12 cellular contexts compared by ENCODE assay signal in the genomic region with DNA sequence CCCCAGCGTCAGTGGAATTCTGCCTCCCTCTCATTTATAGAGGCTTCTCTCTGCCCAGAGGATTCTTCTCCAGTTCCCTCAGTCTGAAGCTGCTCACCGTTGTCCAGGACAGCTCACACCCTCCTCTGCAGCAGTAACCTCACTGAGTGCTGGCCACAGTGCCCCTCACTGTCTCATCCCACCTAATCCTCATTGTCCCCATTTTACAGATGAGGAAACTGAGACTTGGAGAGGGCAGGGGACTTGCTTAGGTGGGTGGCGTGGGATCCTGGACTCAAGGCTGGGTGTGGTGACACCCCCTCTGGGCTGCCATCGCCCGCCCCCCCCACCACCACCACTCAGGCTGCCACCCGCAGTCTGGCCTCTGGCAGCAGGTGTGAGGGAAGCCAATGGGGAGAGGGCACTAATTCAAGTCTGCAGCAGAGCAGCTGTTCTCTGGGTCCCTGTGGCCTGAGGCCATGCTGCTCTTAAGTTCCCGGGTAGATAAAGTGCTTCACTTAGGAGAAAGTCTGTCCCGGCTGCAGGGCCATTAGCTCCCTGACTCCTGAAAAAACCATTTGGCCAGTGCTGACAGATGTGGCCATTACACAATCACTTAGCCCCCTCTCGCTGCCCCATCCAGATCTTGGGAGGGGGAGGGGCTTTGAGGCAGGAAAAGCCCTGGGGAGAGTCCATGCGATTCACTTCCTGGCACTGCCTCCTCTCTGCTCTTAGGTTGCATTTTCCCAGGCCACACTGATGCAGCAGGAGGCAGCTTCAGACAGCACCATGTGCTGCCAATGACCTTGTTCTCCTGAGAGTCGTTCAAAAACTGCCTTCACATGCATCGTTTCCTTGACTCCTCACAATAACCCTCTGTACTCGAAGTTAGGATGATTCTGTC. TPM values are rescaled to one million over a fixed set of nuclear protein-coding genes. Genes with fewer than 3 reads are reported as not detected.
DNase-seq lines count a peak whose midpoint lies in the region; ATAC-seq, FAIRE-seq and TF ChIP-seq lines count a peak whose summit lies in the region.
"Had no signal": no experiment of that assay in that cellular context is flagged by ENCODE, and none has a peak within 500 bp of the region (broad histone marks: within the 10 kb centered on the region; RNA-seq: fewer than 3 reads in every experiment).

No MANE protein-coding gene starts in this region.

- no peak overlapping the region for H2AFZ ChIP-seq in HepG2 (ENCODE audit: low read length)
- H2AFZ ChIP-seq: PC-9 had no signal

- ATAC-seq in HepG2 (peak; percentile 26; the same call in 2 of the 3 replicates), HG02981 (IDR thresholded peaks at IDR 0.05; ENCODE audit: unreplicated experiment) (no peak)
- ATAC-seq in naive thymus-derived CD8-positive, alpha-beta T cell: no peak

- TF ChIP-seq CTCF in choroid plexus epithelial cell (conservative IDR thresholded peaks at IDR 0.05; ENCODE audit: low read depth, low read length): no peak
- TF ChIP-seq CTCF in HepG2 (CRISPR knock-in tag; IDR thresholded peaks at IDR 0.05): no peak

- H3K9me3 Mint-ChIP-seq in activated CD4-positive, alpha-beta memory T cell treated with anti-CD3 and anti-CD28 coated beads for 36 hours: no peaks in the 10 kb centered on the region
- H3K9me3 Mint-ChIP-seq in naive thymus-derived CD8-positive, alpha-beta T cell: peaks cover 0 to 5% (median 0%) of the 10 kb centered on the region in 9 donors
- H3K9me3 Mint-ChIP-seq: activated CD4-positive, alpha-beta T cell treated with anti-CD3 and anti-CD28 coated beads, Interleukin-2, amount 10 ng/mL, durations not matched to agents 24 days and 14 days had no signal

- POLR2A ChIA-PET in HepG2 (lab: Yijun Ruan, JAX): no interaction called here
- POLR2A ChIA-PET in activated CD4-positive, alpha-beta memory T cell treated with anti-CD3 and anti-CD28 coated beads for 36 hours (lab: Charles Lee): no interaction called here
- POLR2A ChIA-PET in naive thymus-derived CD8-positive, alpha-beta T cell (lab: Charles Lee): no interaction called here

- H3K27ac Mint-ChIP-seq in activated CD4-positive, alpha-beta memory T cell treated with anti-CD3 and anti-CD28 coated beads for 36 hours: no peak overlapping the region
- H3K27ac Mint-ChIP-seq in naive thymus-derived CD8-positive, alpha-beta T cell: no peak overlapping the region
- H3K27ac Mint-ChIP-seq: activated CD4-positive, alpha-beta T cell treated with anti-CD3 and anti-CD28 coated beads, Interleukin-2, amount 10 ng/mL, durations not matched to agents 24 days and 14 days; brain had no signal

- H4K20me1 ChIP-seq in BLaER1 treated with 17β-estradiol and CSF1 and Interleukin-3, amounts not matched to agents 10 nM and 100 nM: no peaks in the 10 kb centered on the region
- H4K20me1 ChIP-seq in HepG2 (ENCODE audit: insufficient read depth, low read length): no peaks in the 10 kb centered on the region

- H3K36me3 Mint-ChIP-seq in activated CD4-positive, alpha-beta memory T cell treated with anti-CD3 and anti-CD28 coated beads for 36 hours: no peaks in the 10 kb centered on the region
- no peaks in the 10 kb centered on the region for H3K36me3 Mint-ChIP-seq in naive thymus-derived CD8-positive, alpha-beta T cell
- H3K36me3 Mint-ChIP-seq: brain had no signal

- no TSS peak for BruUV-seq in HepG2 (replicated peaks; lab: Mats Ljungman, UMichigan)

- H3K4me2 ChIP-seq in BLaER1 treated with 17β-estradiol and CSF1 and Interleukin-3, amounts not matched to agents 10 nM and 100 nM: peak overlapping the region; percentile 61 to 86 (median 71)
- H3K4me2 ChIP-seq in HepG2 (ENCODE audit: low read depth, low read length): 0 out of 2 replicates have a peak overlapping the region, but pooled peaks have one; percentile 4
- H3K4me2 ChIP-seq: PC-9 had no signal

- CTCF ChIA-PET in HepG2 (lab: Yijun Ruan, JAX; ENCODE audit: low intra/inter-chr PET ratio, low total read pairs): no interaction called here
- CTCF ChIA-PET in activated CD4-positive, alpha-beta memory T cell treated with anti-CD3 and anti-CD28 coated beads for 36 hours (lab: Charles Lee): no interaction called here

- H3K36me3 ChIP-seq in BLaER1 treated with 17β-estradiol and CSF1 and Interleukin-3, amounts not matched to agents 10 nM and 100 nM: no peaks in the 10 kb centered on the region
- no peaks in the 10 kb centered on the region for H3K36me3 ChIP-seq in HepG2 (replicated peaks in 1 of 2; ENCODE audit: control insufficient read depth in 1 of 2, insufficient read depth in 2 of 2, low read length in 2 of 2)

- no peaks in the 10 kb centered on the region for H3K27me3 ChIP-seq in BLaER1 treated with 17β-estradiol and CSF1 and Interleukin-3, amounts not matched to agents 10 nM and 100 nM
- H3K27me3 ChIP-seq in HepG2 (ENCODE audit: control insufficient read depth in 1 of 2, insufficient read depth in 2 of 2, low read length in 2 of 2): no peaks in the 10 kb centered on the region; a peak in 1 of 5 replicates

- H3K9me3 ChIP-seq in BLaER1 treated with 17β-estradiol and CSF1 and Interleukin-3, amounts not matched to agents 10 nM and 100 nM (replicated peaks in 1 of 11): peaks cover 0 to 11% (median 4%) of the 10 kb centered on the region in 11 experiments; a peak in 5 of 22 replicates
- H3K9me3 ChIP-seq in HepG2 (ENCODE audit: low read length): no peaks in the 10 kb centered on the region

- intact Hi-C loops in HepG2 (cut with micrococcal nuclease; ENCODE audit: unreplicated experiment): no loop called here
- intact Hi-C loops in activated CD4-positive, alpha-beta memory T cell treated with anti-CD3 and anti-CD28 coated beads for 36 hours (cut with micrococcal nuclease): no loop called here

- in situ Hi-C loops in HepG2 (cut with HindIII; ENCODE audit: extremely low pct_ligation_motif_present, low pct_unique_long_range_greater_than_20kb): loop anchor here (10.0 kb wide), 1 partner anchor 385 kb away; no protein-coding TSS in a partner anchor

- peaks cover 5% of the 10 kb centered on the region for H3K4me1 Mint-ChIP-seq in activated CD4-positive, alpha-beta memory T cell treated with anti-CD3 and anti-CD28 coated beads for 36 hours (ENCODE audit: low read depth)
- H3K4me1 Mint-ChIP-seq in naive thymus-derived CD8-positive, alpha-beta T cell: peaks cover 0 to 3% (median under 1%) of the 10 kb centered on the region in 4 donors

- H3K4me1 ChIP-seq in BLaER1 treated with 17β-estradiol and CSF1 and Interleukin-3, amounts not matched to agents 10 nM and 100 nM: peaks cover 22 to 33% (median 24%) of the 10 kb centered on the region in 10 experiments
- H3K4me1 ChIP-seq in HepG2 (ENCODE audit: insufficient read depth, low read length): peaks cover 43% of the 10 kb centered on the region

- H3K27me3 Mint-ChIP-seq in activated CD4-positive, alpha-beta memory T cell treated with anti-CD3 and anti-CD28 coated beads for 36 hours: peaks cover 4% of the 10 kb centered on the region
- peaks cover 0 to 6% (median 2%) of the 10 kb centered on the region in 5 donors for H3K27me3 Mint-ChIP-seq in naive thymus-derived CD8-positive, alpha-beta T cell

- H3K9ac ChIP-seq in BLaER1 treated with 17β-estradiol and CSF1 and Interleukin-3, amounts not matched to agents 10 nM and 100 nM: peak overlapping the region in 5 of 11 experiments; percentile 5 to 59 (median 34); a peak in 6 of 22 replicates
- H3K9ac ChIP-seq in HepG2 (ENCODE audit: insufficient read depth, low read depth, low read length): no peak overlapping the region

- TF ChIP-seq EP300 in HepG2 (IDR thresholded peaks at IDR 0.05; ENCODE audit: low read depth in 2 of 2, low read length in 2 of 2) (no peak), HepG2 (CRISPR knock-in tag; IDR thresholded peaks at IDR 0.05; ENCODE audit: borderline replicate concordance) (no peak)

- no peaks in the 10 kb centered on the region for H3K79me2 ChIP-seq in HepG2 (ENCODE audit: insufficient read depth, low read length)

- DNase-seq in M059J (ENCODE audit: low read depth): peak; percentile 23
- DNase-seq in choroid plexus epithelial cell (ENCODE audit: low read depth): peak; percentile 85
- peak; percentile 7 for DNase-seq in HepG2 (ENCODE audit: low spot score)
- DNase-seq in SKM-1 treated with dmso at 0.1 percent for 144 hours (lab: John Stamatoyannopoulos, UW; ENCODE audit: unreplicated experiment): no peak
- no peak for DNase-seq in activated CD4-positive, alpha-beta memory T cell treated with anti-CD3 and anti-CD28 coated beads for 36 hours
- DNase-seq in naive thymus-derived CD8-positive, alpha-beta T cell: no peak
- DNase-seq: activated CD4-positive, alpha-beta T cell treated with anti-CD3 and anti-CD28 coated beads, Interleukin-2, amount 10 ng/mL, durations not matched to agents 24 days and 14 days; PC-9 had no signal

- H3K27ac ChIP-seq in BLaER1 treated with 17β-estradiol and CSF1 and Interleukin-3, amounts not matched to agents 10 nM and 100 nM: peak overlapping the region in 6 of 11 experiments; percentile 9 to 72 (median 66); a peak in 11 of 22 replicates
- no peak overlapping the region for H3K27ac ChIP-seq in HepG2 (ENCODE audit: extremely low read length, insufficient read depth, low read length)
- H3K27ac ChIP-seq: PC-9 had no signal

- 23% methylated on average over 7 of the region's 13 CpGs for WGBS in HepG2 (ENCODE audit: low lambda C conversion rate)

- no peak overlapping the region for H3K4me3 Mint-ChIP-seq in activated CD4-positive, alpha-beta memory T cell treated with anti-CD3 and anti-CD28 coated beads for 36 hours
- no peak overlapping the region for H3K4me3 Mint-ChIP-seq in naive thymus-derived CD8-positive, alpha-beta T cell
- H3K4me3 Mint-ChIP-seq: activated CD4-positive, alpha-beta T cell treated with anti-CD3 and anti-CD28 coated beads, Interleukin-2, amount 10 ng/mL, durations not matched to agents 24 days and 14 days; brain had no signal

- no peak for TF ChIP-seq POLR2A in HepG2 (IDR thresholded peaks at IDR 0.05; ENCODE audit: insufficient read depth in 1 of 2, low read depth in 2 of 2, low read length in 2 of 2)

- TF ChIP-seq RAD21 in HepG2 (CRISPR knock-in tag; IDR thresholded peaks at IDR 0.05): no peak

- FAIRE-seq in HepG2 (lab: Jason Lieb, UNC): no peak

- H3K4me3 ChIP-seq in BLaER1 treated with 17β-estradiol and CSF1 and Interleukin-3, amounts not matched to agents 10 nM and 100 nM: no peak overlapping the region
- H3K4me3 ChIP-seq in choroid plexus epithelial cell (ENCODE audit: low read depth, low read length) (no peak overlapping the region), HepG2 (replicated peaks in 1 of 3; ENCODE audit: insufficient read depth in 1 of 3, low read depth in 2 of 3, low read length in 3 of 3) (no peak overlapping the region)
- H3K4me3 ChIP-seq: PC-9 had no signal

RNA-seq across cellular contexts. Expression of a gene that starts 36.3 kb away (rescaled TPM):
- not detected in 2 replicates for total RNA-seq in M059J (2014; rRNA removed; shearing (Covaris generic))
- not detected in 2 replicates for total RNA-seq in HepG2 (2016; rRNA removed; fragmentation: Illumina TruSeq; extraction: Trizol)
- total RNA-seq in HepG2 (2016; cell fraction: cytosol; rRNA removed; fragmentation: Illumina TruSeq; extraction: Trizol; ENCODE audit: low read depth): not detected in 2 replicates
- total RNA-seq in HepG2 (2016; cell fraction: insoluble cytoplasmic fraction; rRNA removed; fragmentation: Illumina TruSeq; extraction: Trizol): not detected in 2 replicates
- not detected in 2 replicates for total RNA-seq in HepG2 (2016; cell fraction: membrane; rRNA removed; fragmentation: Illumina TruSeq; extraction: Trizol)
- total RNA-seq in HepG2 (2016; cell fraction: nucleus; rRNA removed; fragmentation: Illumina TruSeq; extraction: Trizol): not detected in 2 replicates
- not detected in 2 replicates for polyA plus RNA-seq in HepG2 (2011; rRNA removed)
- polyA plus RNA-seq in HepG2 (2011; cell fraction: cytosol; rRNA removed): not detected in 2 replicates
- polyA plus RNA-seq in HepG2 (2011; cell fraction: nucleus; rRNA removed): not detected in 2 replicates
- not detected in 2 replicates for polyA plus RNA-seq in HepG2 (2012)
- polyA plus RNA-seq in HepG2 (2016; cell fraction: cytosol; fragmentation: Illumina TruSeq; extraction: Trizol; ENCODE audit: low read depth): not detected in 2 replicates
- polyA plus RNA-seq in HepG2 (2016; cell fraction: insoluble cytoplasmic fraction; fragmentation: Illumina TruSeq; extraction: Trizol; ENCODE audit: low read depth): not detected in 2 replicates
- not detected in 2 replicates for polyA plus RNA-seq in HepG2 (2016; cell fraction: membrane; fragmentation: Illumina TruSeq; extraction: Trizol; ENCODE audit: low read depth)
- not detected in 2 replicates for polyA plus RNA-seq in HepG2 (2016; cell fraction: nucleus; fragmentation: Illumina TruSeq; extraction: Trizol; ENCODE audit: insufficient read depth, low read depth)
- not detected in 2 replicates for polyA minus RNA-seq in HepG2 (2011; rRNA and poly(A)+ RNA removed; ENCODE audit: low replicate concordance)
- not detected in 2 replicates for polyA minus RNA-seq in HepG2 (2011; cell fraction: cytosol; rRNA and poly(A)+ RNA removed)
- polyA minus RNA-seq in HepG2 (2011; cell fraction: nucleus; rRNA and poly(A)+ RNA removed): not detected in 2 replicates
- total RNA-seq in activated CD4-positive, alpha-beta memory T cell treated with anti-CD3 and anti-CD28 coated beads for 36 hours: not detected
- total RNA-seq in naive thymus-derived CD8-positive, alpha-beta T cell: not detected
- not detected for polyA plus RNA-seq in naive thymus-derived CD8-positive, alpha-beta T cell
- total RNA-seq: omental fat pad, PC-9 had no signal

Comparison
In these comparisons a context has a peak if more than half of its experiments do, and no peak if none do; other contexts are left out.
1. DNase-seq: peak in M059J (single experiment), choroid plexus epithelial cell (single experiment) and HepG2 (single experiment); none in SKM-1 treated with dmso at 0.1 percent for 144 hours (single experiment), activated CD4-positive, alpha-beta memory T cell treated with anti-CD3 and anti-CD28 coated beads for 36 hours (single experiment) and naive thymus-derived CD8-positive, alpha-beta T cell (0 of 10).